ENCODE assay signal across 17 cellular contexts in the genomic region with DNA sequence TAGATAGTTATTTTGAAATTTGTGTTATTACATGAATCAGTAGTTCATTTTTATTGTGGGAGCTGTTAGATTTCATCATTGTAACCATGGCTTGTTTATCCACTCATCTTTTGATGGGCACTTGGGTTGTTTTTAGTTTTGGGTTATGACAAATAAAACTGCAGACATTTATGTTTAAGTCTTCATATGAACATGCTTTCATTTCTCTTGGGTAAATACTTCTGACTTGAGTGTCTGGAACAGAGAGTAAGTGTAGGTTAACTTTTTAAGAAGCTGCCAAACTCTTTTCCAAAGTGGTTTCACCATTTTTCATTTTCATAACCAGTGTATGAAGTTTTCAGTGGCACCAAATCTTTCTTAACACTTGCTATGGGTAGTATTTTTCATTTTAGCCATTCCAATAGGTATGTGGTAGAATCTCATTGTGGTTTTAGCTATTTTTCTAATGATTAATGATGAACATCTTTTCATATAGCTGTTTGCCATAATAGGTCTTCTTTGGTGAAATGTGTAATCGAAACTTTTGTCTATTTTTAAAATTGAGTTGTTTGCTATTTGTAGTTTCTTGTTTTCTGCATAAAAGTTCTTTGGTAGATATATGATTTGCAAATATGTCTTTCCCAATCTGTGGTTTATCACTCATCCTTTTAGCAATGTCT. TPM values are rescaled to one million over a fixed set of nuclear protein-coding genes. Genes with fewer than 3 reads are reported as not detected.
DNase-seq lines count a peak whose midpoint lies in the region; ATAC-seq and TF ChIP-seq lines count a peak whose summit lies in the region.
"Had no signal": no experiment of that assay in that cellular context is flagged by ENCODE, and none has a peak within 500 bp of the region (broad histone marks: within the 10 kb centered on the region; RNA-seq: fewer than 3 reads in every experiment).

No MANE protein-coding gene starts in this region.

- H3K4me3 Mint-ChIP-seq in chondrocyte (ENCODE audit: unreplicated experiment): no peak overlapping the region
- H3K4me3 Mint-ChIP-seq: T-helper 1 cell treated with Interleukin-12 subunit alpha and Interleukin-12 subunit beta and Interleukin-4 antibody, amounts not matched to agents 30 μg/mL and 1 μg/mL, for 36 hours had no signal

- H3K27ac Mint-ChIP-seq in chondrocyte (ENCODE audit: unreplicated experiment): no peak overlapping the region
- H3K27ac Mint-ChIP-seq: T-helper 1 cell treated with Interleukin-12 subunit alpha and Interleukin-12 subunit beta and Interleukin-4 antibody, amounts not matched to agents 30 μg/mL and 1 μg/mL, for 36 hours had no signal

- CTCF ChIA-PET in RWPE1 (lab: Yijun Ruan, JAX): no interaction called here

- ATAC-seq in GM18498 (IDR thresholded peaks at IDR 0.05; ENCODE audit: unreplicated experiment) (peak; percentile 63), GM19043 (IDR thresholded peaks at IDR 0.05; ENCODE audit: low read depth, unreplicated experiment) (peak; percentile 49), HG02571 (IDR thresholded peaks at IDR 0.05; ENCODE audit: unreplicated experiment) (peak; percentile 43), HG03439 (IDR thresholded peaks at IDR 0.05; ENCODE audit: unreplicated experiment) (peak; percentile 63), HG03039 (IDR thresholded peaks at IDR 0.05; ENCODE audit: unreplicated experiment) (no peak), GM21529 (IDR thresholded peaks at IDR 0.05; ENCODE audit: unreplicated experiment) (no peak)

- POLR2A ChIA-PET in RWPE1 (lab: Yijun Ruan, JAX; ENCODE audit: low non-redundant PET): no interaction called here

- H3K36me3 Mint-ChIP-seq in chondrocyte (ENCODE audit: low read depth): no peaks in the 10 kb centered on the region

- H3K27me3 Mint-ChIP-seq in chondrocyte (ENCODE audit: low read depth): peaks cover 9% of the 10 kb centered on the region
- H3K27me3 Mint-ChIP-seq: IgD-negative memory B cell had no signal

- peaks cover 22% of the 10 kb centered on the region for H3K9me3 Mint-ChIP-seq in chondrocyte (ENCODE audit: low read depth)

- no peak for TF ChIP-seq CTCF in chondrocyte (IDR thresholded peaks at IDR 0.05)
- TF ChIP-seq CTCF in RWPE1 (conservative IDR thresholded peaks at IDR 0.05; ENCODE audit: low read depth): no peak

- DNase-seq in chondrocyte (ENCODE audit: low spot score): no peak
- no peak for DNase-seq in RWPE1 (ENCODE audit: low spot score)
- DNase-seq: activated CD4-positive, alpha-beta T cell treated with anti-CD3 and anti-CD28 coated beads for 4 hours; BE2C; mesendoderm; NCI-H146; NCI-H524; Peyer's patch had no signal

- H3K4me1 Mint-ChIP-seq in chondrocyte (ENCODE audit: low read depth): no peaks in the 10 kb centered on the region

- H3K27ac ChIP-seq in RWPE1: no peak overlapping the region
- H3K27ac ChIP-seq: neutrophil, Peyer's patch had no signal

RNA-seq across cellular contexts. Expression of a gene that starts 17.9 kb away (rescaled TPM):
- 0.31 to 0.82 TPM (median 0.69 TPM) in 3 replicates for total RNA-seq in chondrocyte

Comparison
In these comparisons a context has a peak if more than half of its experiments do, and no peak if none do; other contexts are left out.
1. ATAC-seq: peak in GM18498 (single experiment), GM19043 (single experiment), HG02571 (single experiment) and HG03439 (single experiment); none in HG03039 (single experiment) and GM21529 (single experiment).